ENCODE assay signal across 6 cellular contexts in genomic region chr1:1325288-1326074, GRCh38. TPM values are rescaled to one million over a fixed set of nuclear protein-coding genes. Genes with fewer than 3 reads are reported as not detected.
DNase-seq lines count a peak whose midpoint lies in the region; ATAC-seq and TF ChIP-seq lines count a peak whose summit lies in the region.

No MANE protein-coding gene starts in this region.

- H3K27ac ChIP-seq in dorsolateral prefrontal cortex = peak overlapping the region in 50 of 59 donors; percentile 35 to 92 (median 82)

- intact Hi-C loops in dorsolateral prefrontal cortex (cut with DNase I) = loop anchor here in 1 of 2 donors (2.0 kb wide), 2 partner anchors 17 to 21 kb away; partner anchors contain the start of gene PUSL1

- no peaks in the 10 kb centered on the region for H3K27me3 ChIP-seq in dorsolateral prefrontal cortex

- no peak for ATAC-seq in HG02763 (IDR thresholded peaks at IDR 0.05; ENCODE audit: unreplicated experiment)

- no peak for TF ChIP-seq CTCF in LNCaP clone FGC (IDR thresholded peaks at IDR 0.05; ENCODE audit: control insufficient read depth, extremely low read depth, insufficient read depth)
- no peak for TF ChIP-seq CTCF in dorsolateral prefrontal cortex (IDR thresholded peaks at IDR 0.05 in 54 of 56, conservative IDR thresholded peaks at IDR 0.05 in 2 of 56; ENCODE audit: low read depth in 1 of 56, partially characterized antibody in 56 of 56)
- TF ChIP-seq CTCF in retinal pigment epithelial cell (conservative IDR thresholded peaks at IDR 0.05; ENCODE audit: low read depth, low read length) = no peak

- peak overlapping the region; percentile 95 for H3K4me3 ChIP-seq in LNCaP clone FGC (ENCODE audit: low read depth, low read length)
- H3K4me3 ChIP-seq in dorsolateral prefrontal cortex = peak overlapping the region; percentile 70 to 100 (median 97)
- H3K4me3 ChIP-seq in retinal pigment epithelial cell (ENCODE audit: low read length) = peak overlapping the region; percentile 75

- no peak for DNase-seq in LNCaP clone FGC (ENCODE audit: low read depth)
- DNase-seq in dorsolateral prefrontal cortex = no peak
- no peak for DNase-seq in retinal pigment epithelial cell (ENCODE audit: low read depth)
- no peak for DNase-seq in DMS153 treated with DMSO at 0.1 percent for 48 hours (lab: John Stamatoyannopoulos, UW; ENCODE audit: unreplicated experiment)
- DNase-seq in DMS153 (lab: John Stamatoyannopoulos, UW) = no peak

RNA-seq across cellular contexts. Expression of gene CPTP, which starts 0.9 kb away (rescaled TPM):
- total RNA-seq in dorsolateral prefrontal cortex = 10 to 100 TPM; 16.2 to 34.2 (median 22.5) TPM

RNA-seq across cellular contexts. Expression of gene INTS11, which starts 1.0 kb away (rescaled TPM):
- 100 to 1,000 TPM in 109 of 120 experiments, 10 to 100 TPM in 11; 87.2 to 200 (median 130) TPM for total RNA-seq in dorsolateral prefrontal cortex

RNA-seq across cellular contexts. Expression of gene TAS1R3, which starts 5.6 kb away (rescaled TPM):
- 1 to 10 TPM in 6 of 120 experiments, under 1 TPM in 108, not detected in 6; 0.11 to 1.7 (median 0.38) TPM for total RNA-seq in dorsolateral prefrontal cortex

RNA-seq across cellular contexts. Expression of gene PUSL1, which starts 17.1 kb away (rescaled TPM):
- 10 to 100 TPM in 118 of 120 experiments, 1 to 10 TPM in 2; 9.1 to 22.8 (median 14.0) TPM for total RNA-seq in dorsolateral prefrontal cortex

RNA-seq across cellular contexts. Expression of gene ACAP3, which starts 17.8 kb away (rescaled TPM):
- total RNA-seq in dorsolateral prefrontal cortex = 100 to 1,000 TPM in 119 of 120 experiments, 10 to 100 TPM in 1; 92.3 to 273 (median 164) TPM
